ENCODE assay signal across 16 cellular contexts in the genomic region with DNA sequence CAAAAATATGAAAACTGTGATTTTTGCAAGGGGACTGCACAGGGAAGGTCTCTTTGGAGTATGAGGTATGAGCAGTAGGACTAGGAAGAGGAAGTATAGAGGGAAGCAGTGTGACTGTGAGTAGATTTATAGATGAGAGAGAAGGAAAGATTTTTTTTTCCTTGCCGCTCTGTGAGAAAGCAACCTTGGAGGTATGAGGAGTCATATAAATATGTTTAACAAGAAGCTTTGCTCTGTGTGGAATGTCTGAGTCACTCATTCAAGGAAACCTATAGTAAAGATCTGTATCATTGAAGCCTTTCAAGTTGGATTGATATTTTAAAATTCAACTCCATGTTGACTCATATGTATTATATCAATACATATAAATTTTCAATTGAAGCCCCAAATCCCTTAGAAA. TPM values are rescaled to one million over a fixed set of nuclear protein-coding genes. Genes with fewer than 3 reads are reported as not detected.
DNase-seq lines count a peak whose midpoint lies in the region; ATAC-seq and TF ChIP-seq lines count a peak whose summit lies in the region.
"Had no signal": no experiment of that assay in that cellular context is flagged by ENCODE, and none has a peak within 500 bp of the region (broad histone marks: within the 10 kb centered on the region; RNA-seq: fewer than 3 reads in every experiment).

No MANE protein-coding gene starts in this region.

- intact Hi-C loops in activated T-helper 1 cell treated with anti-CD3 and anti-CD28 coated beads, Interleukin-12 subunit alpha, Interleukin-12 subunit beta, Interleukin-2, Interleukin-4 antibody, amounts not matched to agents 30 ng/mL and 10 ng/mL and 1 ng/mL, durations not matched to agents 14 hours and 24 hours and 36 hours (cut with micrococcal nuclease) = loop anchor here (1.0 kb wide), 2 partner anchors 84 to 160 kb away; partner anchors contain the start of gene MRPL17

- ATAC-seq in HG03571 (IDR thresholded peaks at IDR 0.05; ENCODE audit: unreplicated experiment) (no peak), GM18868 (IDR thresholded peaks at IDR 0.05; ENCODE audit: unreplicated experiment) (no peak)

- peaks cover 39% of the 10 kb centered on the region for H3K4me1 Mint-ChIP-seq in activated T-helper 1 cell treated with anti-CD3 and anti-CD28 coated beads, Interleukin-12 subunit alpha, Interleukin-12 subunit beta, Interleukin-2, Interleukin-4 antibody, amounts not matched to agents 30 ng/mL and 10 ng/mL and 1 ng/mL, durations not matched to agents 14 hours and 24 hours and 36 hours (ENCODE audit: low read depth)
- H3K4me1 Mint-ChIP-seq: nephron had no signal

- H3K4me3 Mint-ChIP-seq in activated T-helper 1 cell treated with anti-CD3 and anti-CD28 coated beads, Interleukin-12 subunit alpha, Interleukin-12 subunit beta, Interleukin-2, Interleukin-4 antibody, amounts not matched to agents 30 ng/mL and 10 ng/mL and 1 ng/mL, durations not matched to agents 14 hours and 24 hours and 36 hours = no peak overlapping the region
- H3K4me3 Mint-ChIP-seq: nephron had no signal

- TF ChIP-seq CTCF in fibroblast of pulmonary artery (IDR thresholded peaks at IDR 0.05; ENCODE audit: low read length, missing control alignments) = no peak
- TF ChIP-seq CTCF in GM10248 (IDR thresholded peaks at IDR 0.05; ENCODE audit: control extremely low read depth, extremely low read depth, low read depth, missing control alignments) = no peak

- POLR2A ChIA-PET in GM10248 (lab: Yijun Ruan, JAX) = no interaction called here

- peak overlapping the region; percentile 4 for H3K27ac Mint-ChIP-seq in activated T-helper 1 cell treated with anti-CD3 and anti-CD28 coated beads, Interleukin-12 subunit alpha, Interleukin-12 subunit beta, Interleukin-2, Interleukin-4 antibody, amounts not matched to agents 30 ng/mL and 10 ng/mL and 1 ng/mL, durations not matched to agents 14 hours and 24 hours and 36 hours
- H3K27ac Mint-ChIP-seq: nephron had no signal

- no peak overlapping the region for H3K4me3 ChIP-seq in fibroblast of pulmonary artery (replicated peaks; ENCODE audit: low read depth, low read length)
- H3K4me3 ChIP-seq: BLaER1 had no signal

- H3K9me3 Mint-ChIP-seq in activated T-helper 1 cell treated with anti-CD3 and anti-CD28 coated beads, Interleukin-12 subunit alpha, Interleukin-12 subunit beta, Interleukin-2, Interleukin-4 antibody, amounts not matched to agents 30 ng/mL and 10 ng/mL and 1 ng/mL, durations not matched to agents 14 hours and 24 hours and 36 hours = no peaks in the 10 kb centered on the region
- H3K9me3 Mint-ChIP-seq: nephron had no signal

- CTCF ChIA-PET in GM10248 (lab: Yijun Ruan, JAX) = interaction anchor here (1.4 kb wide), 1 partner anchor 144 kb away, joined by 5 read pairs; no protein-coding TSS in a partner anchor

- DNase-seq in A172 (ENCODE audit: low spot score) = peak; percentile 65
- DNase-seq in HCEC 1CT = peak; percentile 84
- no peak for DNase-seq in activated T-helper 1 cell treated with anti-CD3 and anti-CD28 coated beads, Interleukin-12 subunit alpha, Interleukin-12 subunit beta, Interleukin-2, Interleukin-4 antibody, amounts not matched to agents 30 ng/mL and 10 ng/mL and 1 ng/mL, durations not matched to agents 14 hours and 24 hours and 36 hours (ENCODE audit: low spot score)
- DNase-seq in fibroblast of pulmonary artery (ENCODE audit: low read depth) = peak; percentile 39
- no peak for DNase-seq in GM10248 (ENCODE audit: extremely low spot score)
- no peak for DNase-seq in activated CD8-positive, alpha-beta memory T cell treated with anti-CD3 and anti-CD28 coated beads, Interleukin-2, amount 50 U/mL, for 48 hours
- DNase-seq: caudate nucleus; kidney; NCI-H187 treated with DMSO at 0.1 percent for 48 hours; NK-92 treated with Interleukin-12 subunit alpha and Interleukin-12 subunit beta, amount 100 ng/mL, for 24 hours; stimulated activated CD4-positive, alpha-beta T cell treated with anti-CD3 and anti-CD28 coated beads, Interleukin-12 subunit alpha, Interleukin-12 subunit beta, amount 100 ng/mL, for 4 hours; T-helper 2 cell had no signal

- H3K36me3 Mint-ChIP-seq in activated T-helper 1 cell treated with anti-CD3 and anti-CD28 coated beads, Interleukin-12 subunit alpha, Interleukin-12 subunit beta, Interleukin-2, Interleukin-4 antibody, amounts not matched to agents 30 ng/mL and 10 ng/mL and 1 ng/mL, durations not matched to agents 14 hours and 24 hours and 36 hours (ENCODE audit: low read depth) = peaks cover 37% of the 10 kb centered on the region

- H3K27me3 Mint-ChIP-seq in activated T-helper 1 cell treated with anti-CD3 and anti-CD28 coated beads, Interleukin-12 subunit alpha, Interleukin-12 subunit beta, Interleukin-2, Interleukin-4 antibody, amounts not matched to agents 30 ng/mL and 10 ng/mL and 1 ng/mL, durations not matched to agents 14 hours and 24 hours and 36 hours (ENCODE audit: insufficient read depth) = peaks cover 2% of the 10 kb centered on the region

RNA-seq across cellular contexts. Expression of gene DNHD1, which starts 26.2 kb away (rescaled TPM):
- 1.9 and 3.0 TPM in 2 replicates for total RNA-seq in A172 (2014; rRNA removed; shearing (Covaris generic))
- 18.2 and 20.0 TPM in 2 replicates for total RNA-seq in activated T-helper 1 cell treated with anti-CD3 and anti-CD28 coated beads, Interleukin-12 subunit alpha, Interleukin-12 subunit beta, Interleukin-2, Interleukin-4 antibody, amounts not matched to agents 30 ng/mL and 10 ng/mL and 1 ng/mL, durations not matched to agents 14 hours and 24 hours and 36 hours

RNA-seq across cellular contexts. Expression of gene TIMM10B, which starts 42.0 kb away (rescaled TPM):
- total RNA-seq in A172 (2014; rRNA removed; shearing (Covaris generic)) = 32.4 and 58.1 TPM in 2 replicates
- 38.8 and 42.7 TPM in 2 replicates for total RNA-seq in activated T-helper 1 cell treated with anti-CD3 and anti-CD28 coated beads, Interleukin-12 subunit alpha, Interleukin-12 subunit beta, Interleukin-2, Interleukin-4 antibody, amounts not matched to agents 30 ng/mL and 10 ng/mL and 1 ng/mL, durations not matched to agents 14 hours and 24 hours and 36 hours

RNA-seq across cellular contexts. Expression of gene ARFIP2, which starts 42.1 kb away (rescaled TPM):
- 68.6 and 68.7 TPM in 2 replicates for total RNA-seq in A172 (2014; rRNA removed; shearing (Covaris generic))
- 51.5 and 53.8 TPM in 2 replicates for total RNA-seq in activated T-helper 1 cell treated with anti-CD3 and anti-CD28 coated beads, Interleukin-12 subunit alpha, Interleukin-12 subunit beta, Interleukin-2, Interleukin-4 antibody, amounts not matched to agents 30 ng/mL and 10 ng/mL and 1 ng/mL, durations not matched to agents 14 hours and 24 hours and 36 hours

RNA-seq across cellular contexts. Expression of gene TRIM3, which starts 49.5 kb away (rescaled TPM):
- 27.3 and 32.8 TPM in 2 replicates for total RNA-seq in A172 (2014; rRNA removed; shearing (Covaris generic))
- total RNA-seq in activated T-helper 1 cell treated with anti-CD3 and anti-CD28 coated beads, Interleukin-12 subunit alpha, Interleukin-12 subunit beta, Interleukin-2, Interleukin-4 antibody, amounts not matched to agents 30 ng/mL and 10 ng/mL and 1 ng/mL, durations not matched to agents 14 hours and 24 hours and 36 hours = 2.4 and 3.1 TPM in 2 replicates

Comparison
In these comparisons a context has a peak if more than half of its experiments do, and no peak if none do; other contexts are left out.
1. DNase-seq: peak in A172 (single experiment), HCEC 1CT (single experiment) and fibroblast of pulmonary artery (single experiment); none in activated T-helper 1 cell treated with anti-CD3 and anti-CD28 coated beads, Interleukin-12 subunit alpha, Interleukin-12 subunit beta, Interleukin-2, Interleukin-4 antibody, amounts not matched to agents 30 ng/mL and 10 ng/mL and 1 ng/mL, durations not matched to agents 14 hours and 24 hours and 36 hours (single experiment), GM10248 (single experiment) and activated CD8-positive, alpha-beta memory T cell treated with anti-CD3 and anti-CD28 coated beads, Interleukin-2, amount 50 U/mL, for 48 hours (single experiment).